Comparison of ENCODE assay signal across 17 cellular contexts in the genomic region with DNA sequence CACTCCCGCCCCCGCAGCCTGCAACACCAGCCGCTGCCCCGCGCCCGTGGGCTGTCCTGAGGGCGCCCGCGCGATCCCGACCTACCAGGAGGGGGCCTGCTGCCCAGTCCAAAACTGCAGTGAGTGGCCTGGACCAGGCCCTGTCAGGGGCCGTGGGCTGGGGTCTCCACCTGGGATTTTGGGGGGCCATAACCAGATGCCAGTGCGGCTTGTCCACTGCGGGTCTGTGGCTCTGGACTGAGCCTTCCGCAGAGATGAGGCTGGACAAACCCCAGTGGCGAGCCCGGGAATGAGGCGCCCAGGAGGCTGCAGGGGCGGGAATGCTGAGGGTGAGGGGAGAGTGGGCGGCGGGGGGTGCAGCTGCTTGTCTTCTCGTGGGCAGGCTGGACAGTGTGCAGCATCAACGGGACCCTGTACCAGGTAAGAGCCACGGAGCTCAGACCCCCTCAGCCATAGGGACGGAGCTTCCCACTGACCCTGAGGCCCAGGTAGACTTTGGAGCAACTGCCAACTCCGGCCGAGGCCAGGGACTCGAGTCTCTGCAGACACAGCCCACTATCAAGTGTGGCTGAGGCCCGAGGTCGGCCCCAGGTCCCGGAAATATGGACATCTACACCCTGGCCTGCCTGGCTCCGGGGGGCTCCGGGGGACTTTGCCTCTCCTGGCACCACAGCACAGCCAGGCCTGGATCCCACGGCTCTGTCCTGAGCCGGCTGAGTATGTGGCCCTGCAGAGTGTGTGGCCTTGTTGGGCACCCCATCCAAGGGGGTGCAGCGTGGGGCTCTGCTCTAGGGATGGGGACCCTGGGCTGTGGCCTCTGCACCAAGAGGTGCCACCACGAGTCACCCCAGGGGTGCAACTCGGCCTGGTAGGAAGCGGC. TPM values are rescaled to one million over a fixed set of nuclear protein-coding genes. Genes with fewer than 3 reads are reported as not detected.
A peak's percentile ranks its signal among the peaks of the same experiment; 100 is the strongest.
DNase-seq lines count a peak whose midpoint lies in the region; TF ChIP-seq lines count a peak whose summit lies in the region.
"Had no signal": no experiment of that assay in that cellular context is flagged by ENCODE, and none has a peak within 500 bp of the region (broad histone marks: within the 10 kb centered on the region; RNA-seq: fewer than 3 reads in every experiment).

No MANE protein-coding gene starts in this region.

- H3K9me3 Mint-ChIP-seq in endodermal cell = no peaks in the 10 kb centered on the region
- H3K9me3 Mint-ChIP-seq: activated T-helper 1 cell treated with anti-CD3 and anti-CD28 coated beads, Interleukin-12 subunit alpha, Interleukin-12 subunit beta, Interleukin-2, Interleukin-4 antibody, amounts not matched to agents 30 ng/mL and 10 ng/mL and 1 ng/mL, durations not matched to agents 14 hours and 24 hours and 36 hours; naive thymus-derived CD8-positive, alpha-beta T cell had no signal

- peaks cover under 1% of the 10 kb centered on the region; the same call in 1 of the 2 replicates for H3F3A ChIP-seq in PC-9 (ENCODE audit: insufficient read depth, low read depth)

- no peak overlapping the region for H4K8ac ChIP-seq in mesenchymal stem cell (ENCODE audit: low read length)

- H3K4me2 ChIP-seq in osteoblast (ENCODE audit: insufficient read depth, low read length) (no peak overlapping the region), PC-9 (no peak overlapping the region), mesenchymal stem cell (ENCODE audit: low read length, poor library complexity, severe bottlenecking) (no peak overlapping the region)

- no peak overlapping the region for H3K4me3 ChIP-seq in endodermal cell (ENCODE audit: low read length)
- H3K4me3 ChIP-seq in osteoblast (ENCODE audit: insufficient read depth, low read length) = no peak overlapping the region
- no peak overlapping the region for H3K4me3 ChIP-seq in PC-9
- no peak overlapping the region for H3K4me3 ChIP-seq in mesenchymal stem cell (ENCODE audit: insufficient read depth in 1 of 2, low read depth in 1 of 2, low read length in 2 of 2)
- H3K4me3 ChIP-seq: esophagus muscularis mucosa, heart right ventricle had no signal

- H3K36me3 Mint-ChIP-seq in endodermal cell (ENCODE audit: low read depth) = no peaks in the 10 kb centered on the region
- H3K36me3 Mint-ChIP-seq: naive thymus-derived CD8-positive, alpha-beta T cell had no signal

- no peak overlapping the region for H3K4me3 Mint-ChIP-seq in endodermal cell
- H3K4me3 Mint-ChIP-seq: activated T-helper 1 cell treated with anti-CD3 and anti-CD28 coated beads, Interleukin-12 subunit alpha, Interleukin-12 subunit beta, Interleukin-2, Interleukin-4 antibody, amounts not matched to agents 30 ng/mL and 10 ng/mL and 1 ng/mL, durations not matched to agents 14 hours and 24 hours and 36 hours; naive thymus-derived CD8-positive, alpha-beta T cell had no signal

- in situ Hi-C loops in KBM-7 (cut with MboI; ENCODE audit: low pct_unique_long_range_greater_than_20kb, low sequenced_read_pairs) = no loop called here

- no peak overlapping the region for H2BK12ac ChIP-seq in mesenchymal stem cell (ENCODE audit: low read length in 2 of 2)

- POLR2A ChIA-PET in PC-9 (lab: Charles Lee; ENCODE audit: unreplicated experiment) = no interaction called here

- H3K9ac ChIP-seq in endodermal cell (ENCODE audit: extremely low read depth, low read length, poor library complexity, severe bottlenecking) (no peak overlapping the region), mesenchymal stem cell (ENCODE audit: low read length) (no peak overlapping the region)

- no peak overlapping the region for H2AFZ ChIP-seq in osteoblast (ENCODE audit: low read length)
- H2AFZ ChIP-seq in PC-9 = no peak overlapping the region
- H2AFZ ChIP-seq in mesenchymal stem cell (ENCODE audit: low read depth, low read length) = no peak overlapping the region

- H2BK5ac ChIP-seq in mesenchymal stem cell (ENCODE audit: low read depth, low read length, poor library complexity, severe bottlenecking) = no peak overlapping the region

- H3K79me1 ChIP-seq in mesenchymal stem cell (replicated peaks; ENCODE audit: low read length, poor library complexity, severe bottlenecking) = no peaks in the 10 kb centered on the region

- no peaks in the 10 kb centered on the region for H3K4me1 Mint-ChIP-seq in endodermal cell
- H3K4me1 Mint-ChIP-seq: naive thymus-derived CD8-positive, alpha-beta T cell had no signal

- no peak overlapping the region for H3K18ac ChIP-seq in mesenchymal stem cell (ENCODE audit: low read depth in 1 of 2, low read length in 2 of 2)

- no peak overlapping the region for H2BK120ac ChIP-seq in mesenchymal stem cell (ENCODE audit: low read depth, low read length)

- no peak overlapping the region for H3K27ac Mint-ChIP-seq in endodermal cell
- H3K27ac Mint-ChIP-seq: activated T-helper 1 cell treated with anti-CD3 and anti-CD28 coated beads, Interleukin-12 subunit alpha, Interleukin-12 subunit beta, Interleukin-2, Interleukin-4 antibody, amounts not matched to agents 30 ng/mL and 10 ng/mL and 1 ng/mL, durations not matched to agents 14 hours and 24 hours and 36 hours; naive thymus-derived CD8-positive, alpha-beta T cell had no signal

- no peaks in the 10 kb centered on the region for H3K4me1 ChIP-seq in endodermal cell (ENCODE audit: control insufficient read depth, insufficient read depth, low read length)
- H3K4me1 ChIP-seq in osteoblast (ENCODE audit: insufficient read depth, low read length) = no peaks in the 10 kb centered on the region
- H3K4me1 ChIP-seq in PC-9 (replicated peaks; ENCODE audit: insufficient read depth) = peaks cover 18% of the 10 kb centered on the region
- peaks cover 5% of the 10 kb centered on the region for H3K4me1 ChIP-seq in mesenchymal stem cell (ENCODE audit: control insufficient read depth, insufficient read depth, low read depth, low read length)

- no TSS peak for BruUV-seq in PC-9 (replicated peaks; lab: Mats Ljungman, UMichigan)

- H3K27ac ChIP-seq in endodermal cell (ENCODE audit: low read depth, low read length) = no peak overlapping the region
- H3K27ac ChIP-seq in osteoblast (ENCODE audit: low read depth, low read length) = no peak overlapping the region
- no peak overlapping the region for H3K27ac ChIP-seq in PC-9
- no peak overlapping the region for H3K27ac ChIP-seq in mesenchymal stem cell (ENCODE audit: low read length, poor library complexity, severe bottlenecking)
- H3K27ac ChIP-seq: esophagus muscularis mucosa, heart right ventricle had no signal

- H2AK5ac ChIP-seq in mesenchymal stem cell (ENCODE audit: low read length, severe bottlenecking) = no peak overlapping the region

- intact Hi-C loops in PC-9 (cut with micrococcal nuclease; ENCODE audit: unreplicated experiment) = no loop called here

- no peak overlapping the region for H3K23ac ChIP-seq in mesenchymal stem cell (ENCODE audit: low read length in 2 of 2)

- no peaks in the 10 kb centered on the region for H3K36me3 ChIP-seq in endodermal cell (ENCODE audit: control insufficient read depth, insufficient read depth, low read length)
- no peaks in the 10 kb centered on the region for H3K36me3 ChIP-seq in osteoblast (ENCODE audit: insufficient read depth, low read length)
- no peaks in the 10 kb centered on the region for H3K36me3 ChIP-seq in PC-9 (ENCODE audit: low read depth)
- H3K36me3 ChIP-seq in mesenchymal stem cell (ENCODE audit: control insufficient read depth in 1 of 2, insufficient read depth in 2 of 2, low read depth in 1 of 2, low read length in 2 of 2) = no peaks in the 10 kb centered on the region
- H3K36me3 ChIP-seq: esophagus muscularis mucosa, heart right ventricle had no signal

- no peak overlapping the region for H4K91ac ChIP-seq in mesenchymal stem cell (ENCODE audit: low read length)

- H4K20me1 ChIP-seq in osteoblast (ENCODE audit: insufficient read depth, low read length) (no peaks in the 10 kb centered on the region), PC-9 (ENCODE audit: insufficient read depth) (no peaks in the 10 kb centered on the region)

- H3K9me3 ChIP-seq in endodermal cell (ENCODE audit: control insufficient read depth, low read length) = peaks cover 3% of the 10 kb centered on the region
- H3K9me3 ChIP-seq in osteoblast (ENCODE audit: low read depth, low read length) = no peaks in the 10 kb centered on the region
- H3K9me3 ChIP-seq in PC-9 (ENCODE audit: insufficient read depth, low read depth) = no peaks in the 10 kb centered on the region
- no peaks in the 10 kb centered on the region for H3K9me3 ChIP-seq in mesenchymal stem cell (ENCODE audit: control insufficient read depth, low read length)
- H3K9me3 ChIP-seq: esophagus muscularis mucosa, heart right ventricle had no signal

- H3K4ac ChIP-seq in mesenchymal stem cell (ENCODE audit: low read depth in 1 of 2, low read length in 2 of 2) = no peak overlapping the region

- TF ChIP-seq CTCF in endodermal cell (conservative IDR thresholded peaks at IDR 0.05) = peak; percentile 64
- TF ChIP-seq CTCF in osteoblast (IDR thresholded peaks at IDR 0.05; ENCODE audit: extremely low read depth, low read depth, low read length) = no peak
- no peak for TF ChIP-seq CTCF in PC-9 (conservative IDR thresholded peaks at IDR 0.05)

- H3K27me3 ChIP-seq in endodermal cell (ENCODE audit: control insufficient read depth, insufficient read depth, low read length, poor library complexity, severe bottlenecking) = no peaks in the 10 kb centered on the region
- no peaks in the 10 kb centered on the region for H3K27me3 ChIP-seq in osteoblast (ENCODE audit: insufficient read depth, low read length)
- no peaks in the 10 kb centered on the region for H3K27me3 ChIP-seq in PC-9 (ENCODE audit: insufficient read depth, low read depth)
- peaks cover 0 to 49% of the 10 kb centered on the region in 2 experiments for H3K27me3 ChIP-seq in mesenchymal stem cell (ENCODE audit: control insufficient read depth in 1 of 2, insufficient read depth in 1 of 2, low read length in 2 of 2)

- no peaks in the 10 kb centered on the region for H3K79me2 ChIP-seq in osteoblast (ENCODE audit: insufficient read depth, low read length)
- no peaks in the 10 kb centered on the region for H3K79me2 ChIP-seq in PC-9 (ENCODE audit: low read depth)

- H2BK15ac ChIP-seq in mesenchymal stem cell (ENCODE audit: low read depth, poor library complexity, severe bottlenecking) = no peak overlapping the region

- no peaks in the 10 kb centered on the region for H3K27me3 Mint-ChIP-seq in endodermal cell (ENCODE audit: insufficient read depth)

- no peaks in the 10 kb centered on the region for H3K9me2 ChIP-seq in PC-9 (ENCODE audit: insufficient read depth)

- H3K14ac ChIP-seq in mesenchymal stem cell (ENCODE audit: low read length in 2 of 2) = no peak overlapping the region

- peak; percentile 0 for DNase-seq in stimulated activated CD4-positive, alpha-beta T cell treated with anti-CD3 and anti-CD28 coated beads, Interleukin-15, amount 100 ng/mL, for 24 hours
- no peak for DNase-seq in stimulated activated CD4-positive, alpha-beta T cell treated with anti-CD3 and anti-CD28 coated beads, Interleukin-2, amount 100 ng/mL, for 48 hours
- DNase-seq in endodermal cell = peak; percentile 72
- DNase-seq in osteoblast (ENCODE audit: insufficient read length, low spot score, missing footprints) = peak; percentile 64
- DNase-seq in KBM-7 = no peak
- no peak for DNase-seq in AG08396 (ENCODE audit: low spot score)
- DNase-seq in PC-9 = no peak
- DNase-seq in mesenchymal stem cell = no peak
- DNase-seq: activated CD4-positive, alpha-beta T cell treated with anti-CD3 and anti-CD28 coated beads, Interleukin-2, amount 50 U/mL, for 48 hours; stimulated activated CD4-positive, alpha-beta T cell treated with anti-CD3 and anti-CD28 coated beads, Interleukin-4, amount 100 ng/mL, for 4 hours; T-helper 9 cell had no signal

- WGBS in endodermal cell (ENCODE audit: insufficient coverage in 1 of 2, insufficient read length in 1 of 2), 2 experiments = 88% methylated on average over 9 to 39 of the region's 39 CpGs
- 87% methylated on average over 39 of the region's 39 CpGs for WGBS in mesenchymal stem cell

- CTCF ChIA-PET in PC-9 (lab: Charles Lee) = no interaction called here

RNA-seq across cellular contexts. Expression of gene MUC5B, which starts 24.7 kb away (rescaled TPM):
- total RNA-seq in endodermal cell (not detected), osteoblast (not detected in 2 replicates), PC-9 (2021) (2.1 and 3.3 TPM in 2 replicates)
- polyA plus RNA-seq in endodermal cell (2013, experiment 1 of 2) = 0.04 TPM
- polyA plus RNA-seq in endodermal cell (2013, experiment 2 of 2) = 0.04 TPM
- not detected for polyA plus RNA-seq in mesenchymal stem cell (2013, experiment 1 of 2)
- polyA plus RNA-seq in mesenchymal stem cell (2013, experiment 2 of 2) = not detected
- total RNA-seq: activated T-helper 1 cell treated with anti-CD3 and anti-CD28 coated beads, Interleukin-12 subunit alpha, Interleukin-12 subunit beta, Interleukin-2, Interleukin-4 antibody, amounts not matched to agents 30 ng/mL and 10 ng/mL and 1 ng/mL, durations not matched to agents 14 hours and 24 hours and 36 hours; astrocyte; heart right ventricle; naive thymus-derived CD8-positive, alpha-beta T cell; urinary bladder had no signal
- polyA plus RNA-seq: heart right ventricle; naive thymus-derived CD8-positive, alpha-beta T cell; urinary bladder had no signal

RNA-seq across cellular contexts. Expression of gene MUC5AC, which starts 40.4 kb away (rescaled TPM):
- total RNA-seq in endodermal cell (not detected), osteoblast (not detected in 2 replicates), PC-9 (2021) (0.09 and 0.25 TPM in 2 replicates)
- not detected for polyA plus RNA-seq in endodermal cell (2013, experiment 1 of 2)
- polyA plus RNA-seq in endodermal cell (2013, experiment 2 of 2) = not detected
- not detected for polyA plus RNA-seq in mesenchymal stem cell (2013, experiment 1 of 2)
- not detected for polyA plus RNA-seq in mesenchymal stem cell (2013, experiment 2 of 2)
- total RNA-seq: activated T-helper 1 cell treated with anti-CD3 and anti-CD28 coated beads, Interleukin-12 subunit alpha, Interleukin-12 subunit beta, Interleukin-2, Interleukin-4 antibody, amounts not matched to agents 30 ng/mL and 10 ng/mL and 1 ng/mL, durations not matched to agents 14 hours and 24 hours and 36 hours; astrocyte; heart right ventricle; naive thymus-derived CD8-positive, alpha-beta T cell; urinary bladder had no signal
- polyA plus RNA-seq: heart right ventricle; naive thymus-derived CD8-positive, alpha-beta T cell; urinary bladder had no signal

Comparison
In these comparisons a context has a peak if more than half of its experiments do, and no peak if none do; other contexts are left out.
1. DNase-seq: peak in stimulated activated CD4-positive, alpha-beta T cell treated with anti-CD3 and anti-CD28 coated beads, Interleukin-15, amount 100 ng/mL, for 24 hours (single experiment), endodermal cell (single experiment) and osteoblast (single experiment); none in stimulated activated CD4-positive, alpha-beta T cell treated with anti-CD3 and anti-CD28 coated beads, Interleukin-2, amount 100 ng/mL, for 48 hours (0 of 2), KBM-7 (single experiment), AG08396 (single experiment), PC-9 (0 of 2) and mesenchymal stem cell (single experiment).